18 cellular contexts compared by ENCODE assay signal in genomic region chr5:14240366-14240765, GRCh38.
DNase-seq lines count a peak whose midpoint lies in the region; ATAC-seq, FAIRE-seq and TF ChIP-seq lines count a peak whose summit lies in the region.
"Had no signal": no experiment of that assay in that cellular context is flagged by ENCODE, and none has a peak within 500 bp of the region (broad histone marks: within the 10 kb centered on the region; RNA-seq: fewer than 3 reads in every experiment).

No MANE protein-coding gene starts in this region.

- no peak overlapping the region for H2AFZ ChIP-seq in ACC112 (ENCODE audit: low read length, unreplicated experiment)

- no peaks in the 10 kb centered on the region for H3K27me3 ChIP-seq in ACC112 (ENCODE audit: insufficient read depth, low read length)
- no peaks in the 10 kb centered on the region for H3K27me3 ChIP-seq in adipocyte (replicated peaks; ENCODE audit: control insufficient read depth, insufficient read depth, low read length)
- H3K27me3 ChIP-seq in gastroesophageal sphincter, result no peaks in the 10 kb centered on the region
- H3K27me3 ChIP-seq in tibial artery, result no peaks in the 10 kb centered on the region
- no peaks in the 10 kb centered on the region for H3K27me3 ChIP-seq in aorta (ENCODE audit: control insufficient read depth in 1 of 2, insufficient read depth in 2 of 2, low read length in 1 of 2)
- H3K27me3 ChIP-seq: thyroid gland had no signal

- no peak for ATAC-seq in gastroesophageal sphincter
- no peak for ATAC-seq in GM18498 (IDR thresholded peaks at IDR 0.05; ENCODE audit: unreplicated experiment)
- ATAC-seq in aorta (ENCODE audit: low FRiP score), result no peak

- no peak overlapping the region for H3K4me3 ChIP-seq in ACC112 (ENCODE audit: low read depth, low read length)
- H3K4me3 ChIP-seq in adipocyte (ENCODE audit: low read length), result no peak overlapping the region
- H3K4me3 ChIP-seq in gastroesophageal sphincter, result no peak overlapping the region
- H3K4me3 ChIP-seq in tibial artery, result no peak overlapping the region
- no peak overlapping the region for H3K4me3 ChIP-seq in aorta (ENCODE audit: low read length in 2 of 2)
- H3K4me3 ChIP-seq: thyroid gland had no signal

- peak overlapping the region; percentile 4; the same call in 1 of the 2 replicates for H3K27ac ChIP-seq in ACC112 (ENCODE audit: low read depth, low read length)
- peak overlapping the region in 3 of 4 donors; percentile 58 to 66 (median 59) for H3K27ac ChIP-seq in gastroesophageal sphincter
- H3K27ac ChIP-seq in tibial artery, result no peak overlapping the region
- H3K27ac ChIP-seq in aorta (ENCODE audit: low read depth in 1 of 2, low read length in 2 of 2), result no peak overlapping the region
- H3K27ac ChIP-seq: thyroid gland had no signal

- no peaks in the 10 kb centered on the region for H3K9me3 ChIP-seq in adipocyte (ENCODE audit: control insufficient read depth, low read length)
- H3K9me3 ChIP-seq in gastroesophageal sphincter, result no peaks in the 10 kb centered on the region
- H3K9me3 ChIP-seq in tibial artery, result no peaks in the 10 kb centered on the region
- H3K9me3 ChIP-seq in aorta (ENCODE audit: control insufficient read depth, low read length), result no peaks in the 10 kb centered on the region
- H3K9me3 ChIP-seq: thyroid gland had no signal

- DNase-seq in H54 (ENCODE audit: insufficient read length, low spot score) (no peak), adipocyte (ENCODE audit: low read depth) (peak; percentile 79), tibial artery (no peak), aorta (no peak), CD1c-positive myeloid dendritic cell (ENCODE audit: extremely low spot score) (no peak)
- DNase-seq: ACHN; activated CD4-positive, alpha-beta memory T cell treated with anti-CD3 and anti-CD28 coated beads, Interleukin-2, amount 10 ng/mL, durations not matched to agents 7 days and 5 days; activated gamma-delta T cell; H7; NCI-H1092; NCI-H510A treated with DMSO at 0.1 percent for 48 hours; SHP77 treated with DMSO at 0.1 percent for 48 hours; stimulated activated CD4-positive, alpha-beta T cell treated with anti-CD3 and anti-CD28 coated beads, Interleukin-15, amount 100 ng/mL, for 24 hours; thyroid gland had no signal

- peaks cover 98% of the 10 kb centered on the region for H3K79me2 ChIP-seq in ACC112 (ENCODE audit: control insufficient read depth, insufficient read depth, low read length, unreplicated experiment)

- FAIRE-seq in H54 (lab: Jason Lieb, UNC), result peak; percentile 38
- FAIRE-seq: endothelial cell of umbilical vein had no signal

- peaks cover 57% of the 10 kb centered on the region for H3K4me1 ChIP-seq in ACC112 (ENCODE audit: control insufficient read depth, insufficient read depth, low read length, unreplicated experiment)
- H3K4me1 ChIP-seq in adipocyte (ENCODE audit: control insufficient read depth, insufficient read depth, low read length), result peaks cover 30% of the 10 kb centered on the region
- H3K4me1 ChIP-seq in gastroesophageal sphincter, result peaks cover 19 to 96% (median 24%) of the 10 kb centered on the region in 3 donors
- peaks cover 0 to 78% (median 19%) of the 10 kb centered on the region in 4 donors for H3K4me1 ChIP-seq in tibial artery
- H3K4me1 ChIP-seq in aorta (ENCODE audit: control insufficient read depth in 1 of 2, insufficient read depth in 2 of 2, low read length in 2 of 2), result peaks cover 3 to 5% of the 10 kb centered on the region in 2 donors

- TF ChIP-seq EP300 in gastroesophageal sphincter (IDR thresholded peaks at IDR 0.05), result no peak

- 46 to 48% methylated on average over 2 of the region's 2 CpGs for WGBS in gastroesophageal sphincter (ENCODE audit: low coverage in 1 of 2), 2 donors
- WGBS in aorta, 2 donors, result 33 to 46% methylated on average over 2 of the region's 2 CpGs

- intact Hi-C loops in tibial artery (cut with DNase I; ENCODE audit: low total_unique reads), result no loop called here
- intact Hi-C loops in aorta (cut with DNase I), result no loop called here

- H3K36me3 ChIP-seq in ACC112 (ENCODE audit: insufficient read depth, low read length) (peaks cover 1% of the 10 kb centered on the region; the same call in 1 of the 2 replicates), adipocyte (ENCODE audit: control insufficient read depth, insufficient read depth, low read length, severe bottlenecking) (no peaks in the 10 kb centered on the region), gastroesophageal sphincter (no peaks in the 10 kb centered on the region), tibial artery (no peaks in the 10 kb centered on the region), aorta (ENCODE audit: control insufficient read depth in 1 of 2, insufficient read depth in 2 of 2, low read length in 1 of 2) (no peaks in the 10 kb centered on the region)
- H3K36me3 ChIP-seq: thyroid gland had no signal

- TF ChIP-seq POLR2A in H54 (IDR thresholded peaks at IDR 0.05; ENCODE audit: low read depth, low read length) (no peak), gastroesophageal sphincter (IDR thresholded peaks at IDR 0.05) (no peak)

- no peak for TF ChIP-seq CTCF in gastroesophageal sphincter (IDR thresholded peaks at IDR 0.05)
- TF ChIP-seq CTCF in tibial artery (IDR thresholded peaks at IDR 0.05), result no peak

- peak overlapping the region; percentile 22 for H3K9ac ChIP-seq in adipocyte (ENCODE audit: low read length)

Comparison
In these comparisons a context has a peak if more than half of its experiments do, and no peak if none do; other contexts are left out.
1. H3K27ac ChIP-seq: peak in ACC112 (single experiment) and gastroesophageal sphincter (3 of 4); none in tibial artery (0 of 2) and aorta (0 of 2).